ENCODE assay signal across 15 cellular contexts in genomic region chr19:49020342-49020741, GRCh38. TPM values are rescaled to one million over a fixed set of nuclear protein-coding genes. Genes with fewer than 3 reads are reported as not detected.
DNase-seq lines count a peak whose midpoint lies in the region; ATAC-seq and TF ChIP-seq lines count a peak whose summit lies in the region.
"Had no signal": no experiment of that assay in that cellular context is flagged by ENCODE, and none has a peak within 500 bp of the region (broad histone marks: within the 10 kb centered on the region; RNA-seq: fewer than 3 reads in every experiment).

No MANE protein-coding gene starts in this region.

- H3K36me3 ChIP-seq in CD8-positive, alpha-beta T cell (ENCODE audit: insufficient read depth, low read length) = no peaks in the 10 kb centered on the region
- H3K36me3 ChIP-seq: SJCRH30 had no signal

- H3K27me3 Mint-ChIP-seq in CD8-positive, alpha-beta T cell (ENCODE audit: low read depth) = peaks cover 2% of the 10 kb centered on the region
- H3K27me3 Mint-ChIP-seq in T-helper 17 cell = peaks cover 9% of the 10 kb centered on the region

- TF ChIP-seq CTCF in CD8-positive, alpha-beta T cell (IDR thresholded peaks at IDR 0.05) = no peak
- TF ChIP-seq CTCF in lower leg skin (IDR thresholded peaks at IDR 0.05) = no peak

- H3K27me3 ChIP-seq in CD8-positive, alpha-beta T cell (ENCODE audit: insufficient read depth, low read length) = no peaks in the 10 kb centered on the region
- H3K27me3 ChIP-seq: SJCRH30 had no signal

- TF ChIP-seq POLR2A in lower leg skin (IDR thresholded peaks at IDR 0.05) = no peak

- peaks cover 3% of the 10 kb centered on the region for H3K36me3 Mint-ChIP-seq in CD8-positive, alpha-beta T cell
- no peaks in the 10 kb centered on the region for H3K36me3 Mint-ChIP-seq in T-helper 17 cell (ENCODE audit: low read depth)

- WGBS in lower leg skin, 2 donors = 66 to 70% methylated on average over 11 of the region's 11 CpGs

- peak overlapping the region; percentile 18 for H3K4me3 Mint-ChIP-seq in CD8-positive, alpha-beta T cell
- H3K4me3 Mint-ChIP-seq in T-helper 17 cell = peak overlapping the region; percentile 55

- intact Hi-C loops in CD8-positive, alpha-beta T cell (cut with DNase I, micrococcal nuclease) = no loop called here
- intact Hi-C loops in lower leg skin (cut with DNase I; ENCODE audit: low total_unique reads) = no loop called here

- CTCF ChIA-PET in CD8-positive, alpha-beta T cell (lab: Charles Lee) = interaction anchor here (2.7 kb wide), 1 partner anchor 20 kb away, joined by 9 read pairs; no protein-coding TSS in a partner anchor

- no peak overlapping the region for H3K27ac ChIP-seq in CD8-positive, alpha-beta T cell (ENCODE audit: low read depth, low read length)
- H3K27ac ChIP-seq: heart right ventricle, left lung, SJCRH30 had no signal

- no peak for DNase-seq in CD8-positive, alpha-beta T cell
- peak; percentile 46 for DNase-seq in ELF-1 (ENCODE audit: low read depth, low spot score)
- DNase-seq in T-helper 17 cell = no peak
- peak; percentile 47 for DNase-seq in left kidney (ENCODE audit: low read depth, low spot score)
- DNase-seq in MV-4-11 (lab: John Stamatoyannopoulos, UW) = no peak
- DNase-seq in lower leg skin (ENCODE audit: low spot score in 2 of 2) = no peak
- no peak for DNase-seq in activated CD8-positive, alpha-beta memory T cell treated with anti-CD3 and anti-CD28 coated beads, Interleukin-2, amount 50 U/mL, for 4 hours
- DNase-seq: activated naive CD4-positive, alpha-beta T cell treated with anti-CD3 and anti-CD28 coated beads, Interleukin-2, amount 50 U/mL, for 16 hours; heart right ventricle; left lung; SJCRH30; T-helper 9 cell had no signal

- no peaks in the 10 kb centered on the region for H3K9me3 Mint-ChIP-seq in CD8-positive, alpha-beta T cell

- ATAC-seq in CD8-positive, alpha-beta T cell = no peak
- no peak for ATAC-seq in T-helper 17 cell

- H3K27ac Mint-ChIP-seq in CD8-positive, alpha-beta T cell = no peak overlapping the region
- H3K27ac Mint-ChIP-seq in T-helper 17 cell = no peak overlapping the region

- H3K4me1 Mint-ChIP-seq in CD8-positive, alpha-beta T cell (ENCODE audit: low read depth) = peaks cover 28% of the 10 kb centered on the region
- H3K4me1 Mint-ChIP-seq in T-helper 17 cell = peaks cover 22% of the 10 kb centered on the region

- peaks cover 20% of the 10 kb centered on the region for H3K4me1 ChIP-seq in CD8-positive, alpha-beta T cell (ENCODE audit: insufficient read depth, low read length)
- H3K4me1 ChIP-seq: SJCRH30 had no signal

- no peak overlapping the region for H3K4me3 ChIP-seq in CD8-positive, alpha-beta T cell (ENCODE audit: low read depth, low read length)
- H3K4me3 ChIP-seq in lower leg skin (ENCODE audit: low read depth, poor library complexity, severe bottlenecking) = no peak overlapping the region

- H3K9me3 ChIP-seq in CD8-positive, alpha-beta T cell (ENCODE audit: low read length) = no peaks in the 10 kb centered on the region
- no peaks in the 10 kb centered on the region for H3K9me3 ChIP-seq in T-helper 17 cell (ENCODE audit: control insufficient read depth, low read length, poor library complexity, severe bottlenecking)
- H3K9me3 ChIP-seq: heart right ventricle, left lung, SJCRH30 had no signal

- POLR2A ChIA-PET in CD8-positive, alpha-beta T cell (lab: Charles Lee) = no interaction called here

RNA-seq across cellular contexts. Expression of gene LHB, which starts 3.5 kb away (rescaled TPM):
- not detected for total RNA-seq in CD8-positive, alpha-beta T cell
- total RNA-seq in T-helper 17 cell = not detected
- 1 to 10 TPM in 3 of 4 donors, not detected in 1; 1.2 to 4.2 (median 1.8) TPM for total RNA-seq in lower leg skin
- total RNA-seq: dermis microvascular lymphatic vessel endothelial cell, H4, heart right ventricle, left lung, myocyte, SJCRH30 had no signal

RNA-seq across cellular contexts. Expression of gene CGB3, which starts 3.8 kb away (rescaled TPM):
- not detected for total RNA-seq in CD8-positive, alpha-beta T cell
- total RNA-seq in T-helper 17 cell (not detected), lower leg skin (not detected)
- total RNA-seq: dermis microvascular lymphatic vessel endothelial cell, H4, heart right ventricle, left lung, myocyte, SJCRH30 had no signal

RNA-seq across cellular contexts. Expression of gene CGB2, which starts 11.3 kb away (rescaled TPM):
- total RNA-seq in CD8-positive, alpha-beta T cell = not detected
- total RNA-seq in T-helper 17 cell = not detected
- total RNA-seq in lower leg skin = not detected
- total RNA-seq: dermis microvascular lymphatic vessel endothelial cell, H4, heart right ventricle, left lung, myocyte, SJCRH30 had no signal

RNA-seq across cellular contexts. Expression of gene CGB1, which starts 16.4 kb away (rescaled TPM):
- not detected for total RNA-seq in CD8-positive, alpha-beta T cell
- total RNA-seq in T-helper 17 cell (not detected), lower leg skin (1 to 10 TPM in 1 of 4 donors, not detected in 3; 2.2 TPM)
- total RNA-seq: dermis microvascular lymphatic vessel endothelial cell, heart right ventricle, left lung, myocyte, SJCRH30 had no signal

RNA-seq across cellular contexts. Expression of gene CGB5, which starts 23.3 kb away (rescaled TPM):
- total RNA-seq in CD8-positive, alpha-beta T cell = not detected
- total RNA-seq in T-helper 17 cell = not detected
- not detected for total RNA-seq in lower leg skin
- total RNA-seq: dermis microvascular lymphatic vessel endothelial cell, heart right ventricle, myocyte, SJCRH30 had no signal

Comparison
In these comparisons a context has a peak if more than half of its experiments do, and no peak if none do; other contexts are left out.
1. DNase-seq: peak in ELF-1 (single experiment) and left kidney (single experiment); none in CD8-positive, alpha-beta T cell (0 of 7), T-helper 17 cell (0 of 3), MV-4-11 (single experiment), lower leg skin (0 of 2) and activated CD8-positive, alpha-beta memory T cell treated with anti-CD3 and anti-CD28 coated beads, Interleukin-2, amount 50 U/mL, for 4 hours (single experiment).